ENCODE assay signal across 8 cellular contexts in the genomic region with DNA sequence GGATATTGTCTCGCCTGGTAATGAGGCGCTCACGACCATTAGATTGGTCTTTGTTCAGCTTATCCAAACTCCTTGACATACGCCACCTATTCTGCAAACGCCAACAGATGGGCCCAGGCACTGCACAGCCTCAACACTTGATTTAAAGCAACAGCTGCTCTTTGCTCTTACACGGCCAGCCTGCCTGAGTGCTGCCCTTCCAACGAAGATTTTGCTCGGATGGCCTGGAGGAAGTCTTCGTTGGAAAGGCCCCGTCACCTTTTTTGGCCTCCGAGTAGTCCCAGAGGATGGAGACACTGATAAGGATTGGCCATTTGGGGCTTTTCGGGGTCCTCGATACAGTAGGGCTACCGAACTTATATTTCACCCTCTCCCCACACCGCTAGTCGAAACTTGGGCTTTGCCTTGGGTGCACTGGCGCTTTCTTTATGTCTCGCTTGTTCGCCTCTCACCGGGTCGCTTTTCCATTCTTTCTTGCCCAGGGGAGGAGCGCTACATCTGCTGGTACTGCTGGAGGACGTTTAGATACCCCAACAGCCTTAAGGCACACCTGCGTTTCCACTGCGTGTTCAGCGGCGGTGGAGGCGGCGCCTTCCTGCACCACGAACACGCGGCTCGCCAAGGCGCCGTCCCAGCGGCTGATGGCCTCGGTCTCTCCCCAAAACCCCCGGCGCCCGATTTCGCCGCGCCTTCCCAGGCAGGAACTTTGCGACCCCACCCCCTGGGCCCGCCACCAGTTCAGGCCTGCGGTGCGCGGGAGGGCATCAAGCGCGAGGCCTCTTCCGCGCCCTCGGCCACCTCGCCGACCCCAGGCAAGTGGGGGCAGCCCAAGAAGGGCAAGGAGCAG. TPM values are rescaled to one million over a fixed set of nuclear protein-coding genes. Genes with fewer than 3 reads are reported as not detected.
DNase-seq lines count a peak whose midpoint lies in the region; ATAC-seq and TF ChIP-seq lines count a peak whose summit lies in the region.

No MANE protein-coding gene starts in this region.

- peak; percentile 5 for ATAC-seq in GM19043 (IDR thresholded peaks at IDR 0.05; ENCODE audit: low read depth, unreplicated experiment)
- ATAC-seq in HG03139 (IDR thresholded peaks at IDR 0.05; ENCODE audit: unreplicated experiment): peak; percentile 6
- ATAC-seq in gastrocnemius medialis: no peak
- ATAC-seq in GM18858 (IDR thresholded peaks at IDR 0.05; ENCODE audit: unreplicated experiment): no peak
- ATAC-seq in HG03108 (IDR thresholded peaks at IDR 0.05; ENCODE audit: unreplicated experiment): no peak

- H3K4me3 ChIP-seq in duodenal mucosa (ENCODE audit: low read depth in 1 of 2, low read length in 2 of 2) (peak overlapping the region; percentile 38 to 68), gastrocnemius medialis (peak overlapping the region; percentile 41 to 59 (median 48))

- H3K9ac ChIP-seq in duodenal mucosa (ENCODE audit: low read depth in 1 of 2, low read length in 2 of 2): no peak overlapping the region

- DNase-seq in gastrocnemius medialis (no peak), kidney glomerular epithelial cell (lab: John Stamatoyannopoulos, UW) (no peak)
- DNase-seq in effector CD8-positive, alpha-beta T cell (lab: John Stamatoyannopoulos, UW): no peak

- TF ChIP-seq POLR2A in gastrocnemius medialis (IDR thresholded peaks at IDR 0.05): no peak

- intact Hi-C loops in gastrocnemius medialis (cut with DNase I; ENCODE audit: low total_unique reads): no loop called here

- H3K27me3 ChIP-seq in duodenal mucosa (ENCODE audit: control insufficient read depth in 1 of 2, insufficient read depth in 2 of 2, low read length in 2 of 2): peaks cover 89 to 92% of the 10 kb centered on the region in 2 donors
- peaks cover 97 to 99% (median 98%) of the 10 kb centered on the region in 3 donors for H3K27me3 ChIP-seq in gastrocnemius medialis

- in situ Hi-C loops in gastrocnemius medialis (cut with MboI; ENCODE audit: low sequenced_read_pairs in 4 of 4): no loop called here

- no peaks in the 10 kb centered on the region for H3K9me3 ChIP-seq in duodenal mucosa (ENCODE audit: control insufficient read depth in 1 of 2, low read length in 2 of 2)
- H3K9me3 ChIP-seq in gastrocnemius medialis: no peaks in the 10 kb centered on the region

- H3K36me3 ChIP-seq in duodenal mucosa (ENCODE audit: control insufficient read depth in 1 of 2, insufficient read depth in 2 of 2, low read length in 2 of 2) (no peaks in the 10 kb centered on the region), gastrocnemius medialis (no peaks in the 10 kb centered on the region)

- TF ChIP-seq CTCF in gastrocnemius medialis (IDR thresholded peaks at IDR 0.05 in 4 of 5, conservative IDR thresholded peaks at IDR 0.05 in 1 of 5): no peak

- no peak overlapping the region for H3K27ac ChIP-seq in duodenal mucosa (ENCODE audit: low read depth, low read length)
- H3K27ac ChIP-seq in gastrocnemius medialis: no peak overlapping the region

- H3K4me1 ChIP-seq in duodenal mucosa (ENCODE audit: control insufficient read depth in 1 of 2, insufficient read depth in 2 of 2, low read length in 2 of 2) (peaks cover 11 to 22% of the 10 kb centered on the region in 2 donors), gastrocnemius medialis (peaks cover 5 to 13% of the 10 kb centered on the region in 2 donors)

RNA-seq across cellular contexts. Expression of a gene that starts 6.1 kb away (rescaled TPM):
- total RNA-seq in gastrocnemius medialis: not detected

RNA-seq across cellular contexts. Expression of a gene that starts 44.3 kb away (rescaled TPM):
- 10 to 100 TPM; 18.1 to 45.4 (median 25.8) TPM for total RNA-seq in gastrocnemius medialis

Comparison
In these comparisons a context has a peak if more than half of its experiments do, and no peak if none do; other contexts are left out.
1. ATAC-seq: peak in GM19043 (single experiment) and HG03139 (single experiment); none in gastrocnemius medialis (0 of 2), GM18858 (single experiment) and HG03108 (single experiment).